Comparison of ENCODE assay signal across 10 cellular contexts in genomic region chr9:129608561-129609481, GRCh38. TPM values are rescaled to one million over a fixed set of nuclear protein-coding genes. Genes with fewer than 3 reads are reported as not detected.
DNase-seq lines count a peak whose midpoint lies in the region; ATAC-seq and TF ChIP-seq lines count a peak whose summit lies in the region.
"Had no signal": no experiment of that assay in that cellular context is flagged by ENCODE, and none has a peak within 500 bp of the region (broad histone marks: within the 10 kb centered on the region; RNA-seq: fewer than 3 reads in every experiment).

No MANE protein-coding gene starts in this region.

- peak overlapping the region; percentile 57 for H3K4me3 Mint-ChIP-seq in T-helper 2 cell treated with Interferon-gamma antibody and Interleukin-4, amounts not matched to agents 5 μg/mL and 100 μg/mL, for 36 hours
- H3K4me3 Mint-ChIP-seq in central memory CD8-positive, alpha-beta T cell: peak overlapping the region; percentile 89

- H3K36me3 Mint-ChIP-seq in T-helper 2 cell treated with Interferon-gamma antibody and Interleukin-4, amounts not matched to agents 5 μg/mL and 100 μg/mL, for 36 hours (ENCODE audit: low read depth): no peaks in the 10 kb centered on the region
- H3K36me3 Mint-ChIP-seq in central memory CD8-positive, alpha-beta T cell (ENCODE audit: insufficient read depth): peaks cover 14% of the 10 kb centered on the region
- H3K36me3 Mint-ChIP-seq: activated naive CD4-positive, alpha-beta T cell treated with anti-CD3 and anti-CD28 coated beads, Interleukin-2, amount 50 U/mL, for 24 hours had no signal

- H3K4me2 ChIP-seq in MM.1S (ENCODE audit: low read depth, low read length): no peak overlapping the region

- no peaks in the 10 kb centered on the region for H3K27me3 Mint-ChIP-seq in T-helper 2 cell treated with Interferon-gamma antibody and Interleukin-4, amounts not matched to agents 5 μg/mL and 100 μg/mL, for 36 hours (ENCODE audit: low read depth)
- H3K27me3 Mint-ChIP-seq in central memory CD8-positive, alpha-beta T cell: no peaks in the 10 kb centered on the region
- H3K27me3 Mint-ChIP-seq: activated naive CD4-positive, alpha-beta T cell treated with anti-CD3 and anti-CD28 coated beads, Interleukin-2, amount 50 U/mL, for 24 hours had no signal

- no peak for DNase-seq in T-helper 2 cell treated with Interferon-gamma antibody and Interleukin-4, amounts not matched to agents 5 μg/mL and 100 μg/mL, for 36 hours (ENCODE audit: low spot score)
- DNase-seq in T-helper 2 cell: no peak
- DNase-seq in central memory CD8-positive, alpha-beta T cell (ENCODE audit: low spot score in 2 of 2): no peak
- peak in 1 of 2 donors; percentile 38 for DNase-seq in thyroid gland
- no peak for DNase-seq in activated CD8-positive, alpha-beta memory T cell treated with anti-CD3 and anti-CD28 coated beads, Interleukin-2, amount 50 U/mL, for 48 hours
- no peak for DNase-seq in MM.1S

- H3K79me2 ChIP-seq in MM.1S (ENCODE audit: low read length): no peaks in the 10 kb centered on the region

- no peak for ATAC-seq in central memory CD8-positive, alpha-beta T cell (replicated peaks; ENCODE audit: extremely low read depth, poor library complexity, severe bottlenecking)
- no peak for ATAC-seq in GM19351 (IDR thresholded peaks at IDR 0.05; ENCODE audit: unreplicated experiment)

- H3K9me3 ChIP-seq in mucosa of rectum (ENCODE audit: control insufficient read depth in 2 of 2, low read length in 2 of 2): no peaks in the 10 kb centered on the region
- H3K9me3 ChIP-seq in thyroid gland: no peaks in the 10 kb centered on the region
- no peaks in the 10 kb centered on the region for H3K9me3 ChIP-seq in MM.1S (replicated peaks; ENCODE audit: insufficient read depth, low read length)

- H3K9ac ChIP-seq in mucosa of rectum (ENCODE audit: low read depth in 1 of 2, low read length in 2 of 2) (peak overlapping the region; percentile 57 to 65), MM.1S (ENCODE audit: low read length) (no peak overlapping the region)

- peaks cover 31% of the 10 kb centered on the region for H3K4me1 Mint-ChIP-seq in T-helper 2 cell treated with Interferon-gamma antibody and Interleukin-4, amounts not matched to agents 5 μg/mL and 100 μg/mL, for 36 hours (ENCODE audit: low read depth)
- H3K4me1 Mint-ChIP-seq in central memory CD8-positive, alpha-beta T cell: peaks cover 54% of the 10 kb centered on the region

- H3K9me3 Mint-ChIP-seq in T-helper 2 cell treated with Interferon-gamma antibody and Interleukin-4, amounts not matched to agents 5 μg/mL and 100 μg/mL, for 36 hours: no peaks in the 10 kb centered on the region
- H3K9me3 Mint-ChIP-seq in central memory CD8-positive, alpha-beta T cell: no peaks in the 10 kb centered on the region
- H3K9me3 Mint-ChIP-seq: activated naive CD4-positive, alpha-beta T cell treated with anti-CD3 and anti-CD28 coated beads, Interleukin-2, amount 50 U/mL, for 24 hours had no signal

- H2AFZ ChIP-seq in MM.1S (ENCODE audit: low read length): no peak overlapping the region

- TF ChIP-seq POLR2A in thyroid gland (IDR thresholded peaks at IDR 0.05): no peak

- H3K27me3 ChIP-seq in mucosa of rectum (ENCODE audit: control insufficient read depth in 2 of 2, insufficient read depth in 2 of 2, low read length in 2 of 2) (no peaks in the 10 kb centered on the region), thyroid gland (no peaks in the 10 kb centered on the region), MM.1S (replicated peaks; ENCODE audit: insufficient read depth, low read length) (peaks cover 25% of the 10 kb centered on the region)

- H4K20me1 ChIP-seq in MM.1S (ENCODE audit: insufficient read depth, low read length): no peaks in the 10 kb centered on the region

- H3K4me1 ChIP-seq in mucosa of rectum (ENCODE audit: control insufficient read depth in 2 of 2, insufficient read depth in 2 of 2, low read length in 2 of 2) (peaks cover 28 to 34% of the 10 kb centered on the region in 2 donors), thyroid gland (peaks cover 14 to 49% of the 10 kb centered on the region in 2 donors), MM.1S (ENCODE audit: low read length) (peaks cover 20% of the 10 kb centered on the region)

- peak overlapping the region; percentile 65 for H3K27ac Mint-ChIP-seq in T-helper 2 cell treated with Interferon-gamma antibody and Interleukin-4, amounts not matched to agents 5 μg/mL and 100 μg/mL, for 36 hours
- H3K27ac Mint-ChIP-seq in central memory CD8-positive, alpha-beta T cell (ENCODE audit: low read depth): peak overlapping the region; percentile 96

- H3K27ac ChIP-seq in mucosa of rectum (ENCODE audit: low read depth in 2 of 2, low read length in 2 of 2): peak overlapping the region; percentile 75 to 77
- H3K27ac ChIP-seq in thyroid gland: peak overlapping the region; percentile 60 to 86 (median 78)
- H3K27ac ChIP-seq in MM.1S (ENCODE audit: low read length): no peak overlapping the region

- peak overlapping the region; percentile 45 to 67 for H3K4me3 ChIP-seq in mucosa of rectum (ENCODE audit: low read length in 2 of 2)
- no peak overlapping the region for H3K4me3 ChIP-seq in thyroid gland (replicated peaks in 1 of 3)
- H3K4me3 ChIP-seq in MM.1S (ENCODE audit: low read length): no peak overlapping the region

- H3K9me2 ChIP-seq in MM.1S (replicated peaks; ENCODE audit: insufficient read depth, low read length): no peaks in the 10 kb centered on the region

- TF ChIP-seq CTCF in thyroid gland (IDR thresholded peaks at IDR 0.05) (no peak), MM.1S (IDR thresholded peaks at IDR 0.05; ENCODE audit: low read length) (no peak)

- intact Hi-C loops in thyroid gland (cut with DNase I): no loop called here

- no peaks in the 10 kb centered on the region for H3K36me3 ChIP-seq in mucosa of rectum (ENCODE audit: control insufficient read depth in 2 of 2, insufficient read depth in 2 of 2, low read length in 2 of 2)
- H3K36me3 ChIP-seq in thyroid gland: no peaks in the 10 kb centered on the region
- H3K36me3 ChIP-seq in MM.1S (replicated peaks; ENCODE audit: insufficient read depth, low read length): no peaks in the 10 kb centered on the region

- H3F3A ChIP-seq in MM.1S (ENCODE audit: insufficient read depth, low read length): no peaks in the 10 kb centered on the region

- WGBS in thyroid gland, 2 donors: 90 to 91% methylated on average over 19 to 27 of the region's 27 CpGs

RNA-seq across cellular contexts. Expression of gene C9orf50, which starts 12.1 kb away (rescaled TPM):
- not detected for total RNA-seq in thyroid gland
- total RNA-seq: A172 had no signal

RNA-seq across cellular contexts. Expression of gene NTMT1, which starts 17.1 kb away (rescaled TPM):
- total RNA-seq in thyroid gland: 10 to 100 TPM; 19.6 to 28.4 (median 22.6) TPM

RNA-seq across cellular contexts. Expression of gene ASB6, which starts 33.1 kb away (rescaled TPM):
- total RNA-seq in thyroid gland: 10 to 100 TPM; 21.7 to 29.2 (median 24.0) TPM

RNA-seq across cellular contexts. Expression of gene PRRX2, which starts 56.6 kb away (rescaled TPM):
- total RNA-seq in thyroid gland: 10 to 100 TPM in 2 of 4 donors, 1 to 10 TPM in 2; 2.9 to 10.6 (median 8.1) TPM
- total RNA-seq: A172 had no signal

Comparison
In these comparisons a context has a peak if more than half of its experiments do, and no peak if none do; other contexts are left out.
1. H3K4me3 ChIP-seq: peak in mucosa of rectum (2 of 2); none in thyroid gland (0 of 3) and MM.1S (single experiment).